In genomic region chr1:203673550-203674411, GRCh38 we compare ENCODE assay signal across 1 cellular context.
A peak's percentile ranks its signal among the peaks of the same experiment; 100 is the strongest.
TF ChIP-seq lines count a peak whose summit lies in the region.

No MANE protein-coding gene starts in this region.

TF ChIP-seq in endothelial cell of umbilical vein, 7 proteins besides CTCF, POLR2A, EP300 and RAD21 (continued from another document):
- peak; percentile 73 for TF ChIP-seq GATA2 (IDR thresholded peaks at IDR 0.05; ENCODE audit: insufficient read depth, insufficient read length, low read depth, low read length)
- TF ChIP-seq MAX (IDR thresholded peaks at IDR 0.05; ENCODE audit: insufficient read depth, insufficient read length): no peak
- peak; percentile 99 for TF ChIP-seq FOS (IDR thresholded peaks at IDR 0.05; ENCODE audit: borderline replicate concordance, insufficient read depth, low read length)
- no peak for TF ChIP-seq EZH2 (IDR thresholded peaks at IDR 0.05; ENCODE audit: borderline replicate concordance, low read depth, low read length, severe bottlenecking)
